17 cellular contexts compared by ENCODE assay signal in the genomic region with DNA sequence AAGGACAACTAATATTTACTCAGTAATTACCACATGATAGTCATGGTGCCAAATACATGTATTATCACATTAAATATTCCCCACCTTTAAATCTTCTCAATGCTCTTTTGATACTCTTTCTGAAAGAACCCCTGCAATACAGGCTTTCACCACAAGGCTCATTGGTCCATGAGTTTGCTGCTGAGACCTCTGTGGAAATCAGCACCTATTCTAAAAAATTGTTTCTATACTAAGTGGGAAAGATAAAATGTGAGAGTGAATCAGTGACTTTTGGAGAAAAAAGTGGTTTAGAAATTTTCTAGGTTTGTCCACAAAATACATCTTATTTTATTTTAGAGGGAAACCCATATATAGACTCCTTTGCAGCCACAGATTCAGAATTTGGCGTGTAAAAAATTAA.
"Had no signal": no experiment of that assay in that cellular context is flagged by ENCODE, and none has a peak within 500 bp of the region (broad histone marks: within the 10 kb centered on the region; RNA-seq: fewer than 3 reads in every experiment).

No MANE protein-coding gene starts in this region.

- H3K27me3 Mint-ChIP-seq: activated B cell treated with CpG ODN at 0.5 μM for 24 hours; activated CD4-positive, alpha-beta T cell treated with anti-CD3 and anti-CD28 coated beads, Interleukin-2, amount 10 ng/mL, durations not matched to agents 7 days and 5 days; T-helper 17 cell had no signal

- H3K36me3 ChIP-seq: breast epithelium, left lung, suprapubic skin, upper lobe of left lung had no signal

- H3K4me3 ChIP-seq: breast epithelium, left lung, suprapubic skin, upper lobe of left lung had no signal

- H3K9me3 Mint-ChIP-seq: activated B cell treated with CpG ODN at 0.5 μM for 24 hours; activated CD4-positive, alpha-beta T cell treated with anti-CD3 and anti-CD28 coated beads, Interleukin-2, amount 10 ng/mL, durations not matched to agents 7 days and 5 days; activated naive CD4-positive, alpha-beta T cell treated with anti-CD3 and anti-CD28 coated beads, Interleukin-2, amount 50 U/mL, for 72 hours; natural killer cell had no signal

- H3K36me3 Mint-ChIP-seq: activated naive CD4-positive, alpha-beta T cell treated with anti-CD3 and anti-CD28 coated beads, Interleukin-2, amount 50 U/mL, for 72 hours; natural killer cell had no signal

- DNase-seq: activated B cell treated with CpG ODN at 0.5 μM for 24 hours; activated CD4-positive, alpha-beta T cell treated with anti-CD3 and anti-CD28 coated beads, Interleukin-2, amount 10 ng/mL, durations not matched to agents 7 days and 5 days; activated T-cell treated with anti-CD3 and anti-CD28 coated beads for 4 hours; amniotic stem cell; foreskin fibroblast; head of caudate nucleus; left lung; natural killer cell; occipital lobe; stimulated activated CD4-positive, alpha-beta T cell treated with anti-CD3 and anti-CD28 coated beads, Interleukin-2, amount 100 ng/mL, for 48 hours; stimulated activated naive CD8-positive, alpha-beta T cell treated with anti-CD3 and anti-CD28 coated beads, Interleukin-15, Interleukin-2, amounts not matched to agents 100 U/mL and 50 U/mL, for 24 hours; T-helper 17 cell; upper lobe of left lung had no signal

- H3K4me1 Mint-ChIP-seq: activated B cell treated with CpG ODN at 0.5 μM for 24 hours; activated CD4-positive, alpha-beta T cell treated with anti-CD3 and anti-CD28 coated beads, Interleukin-2, amount 10 ng/mL, durations not matched to agents 7 days and 5 days; natural killer cell; T-helper 17 cell had no signal

- H3K4me3 Mint-ChIP-seq: activated B cell treated with CpG ODN at 0.5 μM for 24 hours; activated CD4-positive, alpha-beta T cell treated with anti-CD3 and anti-CD28 coated beads, Interleukin-2, amount 10 ng/mL, durations not matched to agents 7 days and 5 days; natural killer cell; T-helper 17 cell had no signal

- H3K9me3 ChIP-seq: breast epithelium, left lung, suprapubic skin, upper lobe of left lung had no signal

- ATAC-seq: activated naive CD4-positive, alpha-beta T cell treated with anti-CD3 and anti-CD28 coated beads, Interleukin-2, amount 50 U/mL, for 72 hours; esophagus mucosa; left lung; natural killer cell; stimulated activated naive CD8-positive, alpha-beta T cell treated with anti-CD3 and anti-CD28 coated beads, Interleukin-15, Interleukin-2, amounts not matched to agents 100 U/mL and 50 U/mL, for 24 hours; T-helper 17 cell had no signal

- H3K27ac ChIP-seq: breast epithelium, left lung, suprapubic skin, upper lobe of left lung had no signal

- H3K4me1 ChIP-seq: breast epithelium, left lung, suprapubic skin, upper lobe of left lung had no signal

- H3K27ac Mint-ChIP-seq: activated B cell treated with CpG ODN at 0.5 μM for 24 hours; activated CD4-positive, alpha-beta T cell treated with anti-CD3 and anti-CD28 coated beads, Interleukin-2, amount 10 ng/mL, durations not matched to agents 7 days and 5 days; activated naive CD4-positive, alpha-beta T cell treated with anti-CD3 and anti-CD28 coated beads, Interleukin-2, amount 50 U/mL, for 72 hours; natural killer cell; T-helper 17 cell had no signal

- H3K27me3 ChIP-seq: left lung, suprapubic skin, upper lobe of left lung had no signal
